14 cellular contexts compared by ENCODE assay signal in genomic region chr10:77983384-77984341, GRCh38. TPM values are rescaled to one million over a fixed set of nuclear protein-coding genes. Genes with fewer than 3 reads are reported as not detected.
DNase-seq lines count a peak whose midpoint lies in the region; ATAC-seq and TF ChIP-seq lines count a peak whose summit lies in the region.
"Had no signal": no experiment of that assay in that cellular context is flagged by ENCODE, and none has a peak within 500 bp of the region (broad histone marks: within the 10 kb centered on the region; RNA-seq: fewer than 3 reads in every experiment).

No MANE protein-coding gene starts in this region.

- CTCF ChIA-PET in HEK293T (lab: Yijun Ruan, JAX) = no interaction called here

- intact Hi-C loops in cardiac septum (cut with DNase I) = loop anchor here (2.0 kb wide), 1 partner anchor 47 kb away; no protein-coding TSS in a partner anchor
- intact Hi-C loops in Right ventricle myocardium inferior (cut with DNase I) = no loop called here

- ATAC-seq in Right ventricle myocardium inferior = no peak
- ATAC-seq: left lung had no signal

- H3K4me3 ChIP-seq in foreskin fibroblast (ENCODE audit: low read depth in 1 of 2, low read length in 2 of 2) = no peak overlapping the region
- H3K4me3 ChIP-seq: left lung had no signal

- TF ChIP-seq CTCF in foreskin fibroblast (IDR thresholded peaks at IDR 0.05; ENCODE audit: low read depth, low read length) = no peak

- DNase-seq in cardiac septum (ENCODE audit: low spot score) (peak; percentile 49), Right ventricle myocardium inferior (ENCODE audit: missing footprints) (no peak), SKM-1 (lab: John Stamatoyannopoulos, UW; ENCODE audit: unreplicated experiment) (peak; percentile 36), foreskin fibroblast (peak; percentile 78 to 80), superior temporal gyrus (ENCODE audit: extremely low spot score) (peak; percentile 64), HEK293T (ENCODE audit: extremely low spot score) (no peak), cerebellar nuclear complex (lab: John Stamatoyannopoulos, UW) (no peak)
- DNase-seq in activated CD4-positive, alpha-beta T cell treated with anti-CD3 and anti-CD28 coated beads, Interleukin-2, amount 50 U/mL, for 4 hours = no peak
- DNase-seq: activated CD4-positive, alpha-beta T cell treated with anti-CD3 and anti-CD28 coated beads for 48 hours; AML-193; left lung; NCI-H187; retina; stimulated activated CD8-positive, alpha-beta memory T cell treated with anti-CD3 and anti-CD28 coated beads, Interleukin-4, amount 100 ng/mL, for 48 hours had no signal

- POLR2A ChIA-PET in HEK293T (lab: Yijun Ruan, JAX) = no interaction called here

TF ChIP-seq in HEK293T, 16 proteins besides CTCF, POLR2A, EP300 and RAD21:
- TF ChIP-seq SP1 (IDR thresholded peaks at IDR 0.05) (no peak), PKNOX1 (IDR thresholded peaks at IDR 0.05) (no peak), ZNF384 (IDR thresholded peaks at IDR 0.05) (no peak), FOXM1 (IDR thresholded peaks at IDR 0.05; ENCODE audit: borderline replicate concordance) (no peak), ARNT (IDR thresholded peaks at IDR 0.05) (no peak), NFRKB (IDR thresholded peaks at IDR 0.05) (no peak), SUZ12 (IDR thresholded peaks at IDR 0.05) (no peak), L3MBTL2 (conservative IDR thresholded peaks at IDR 0.05) (no peak), BHLHE40 (IDR thresholded peaks at IDR 0.05; ENCODE audit: borderline replicate concordance) (no peak), ELF4 (IDR thresholded peaks at IDR 0.05) (no peak), FOXA1 (IDR thresholded peaks at IDR 0.05) (no peak)

RNA-seq across cellular contexts. Expression of gene POLR3A, which starts 45.7 kb away (rescaled TPM):
- total RNA-seq in cardiac septum (9.9 TPM), Right ventricle myocardium inferior (8.2 TPM)

RNA-seq across cellular contexts. Expression of gene RPS24, which starts 50.0 kb away (rescaled TPM):
- 694 TPM for total RNA-seq in cardiac septum
- 880 TPM for total RNA-seq in Right ventricle myocardium inferior

RNA-seq across cellular contexts. Expression of gene DLG5, which starts 57.1 kb away (rescaled TPM):
- total RNA-seq in cardiac septum (19.5 TPM), Right ventricle myocardium inferior (8.9 TPM)

Comparison
In these comparisons a context has a peak if more than half of its experiments do, and no peak if none do; other contexts are left out.
1. DNase-seq: peak in cardiac septum (single experiment), SKM-1 (single experiment), foreskin fibroblast (2 of 2) and superior temporal gyrus (single experiment); none in Right ventricle myocardium inferior (single experiment), activated CD4-positive, alpha-beta T cell treated with anti-CD3 and anti-CD28 coated beads, Interleukin-2, amount 50 U/mL, for 4 hours (0 of 2), HEK293T (single experiment) and cerebellar nuclear complex (0 of 2).